Comparison of ENCODE assay signal across 27 cellular contexts in the genomic region with DNA sequence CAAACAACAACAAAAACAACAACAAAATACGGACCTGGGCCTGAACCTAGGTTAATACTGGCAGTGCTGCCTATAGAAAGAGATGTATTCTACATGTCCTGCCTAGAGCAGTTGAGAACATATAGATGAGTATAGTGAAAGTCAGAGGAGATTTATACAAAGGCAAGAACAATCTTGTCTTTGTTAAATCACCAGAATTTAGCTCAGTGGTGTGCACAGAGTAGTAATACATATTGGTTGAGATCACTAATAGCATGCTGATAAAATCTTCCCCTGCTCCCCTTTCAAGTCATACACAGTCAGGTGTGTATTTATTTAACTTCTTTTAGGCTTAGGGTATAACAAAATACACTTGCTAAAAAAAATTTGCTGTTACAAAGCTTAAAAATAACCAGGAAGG.
"Had no signal": no experiment of that assay in that cellular context is flagged by ENCODE, and none has a peak within 500 bp of the region (broad histone marks: within the 10 kb centered on the region; RNA-seq: fewer than 3 reads in every experiment).

No MANE protein-coding gene starts in this region.

- H3K4me3 ChIP-seq: adrenal gland, body of pancreas, esophagus squamous epithelium had no signal

- ATAC-seq: activated CD4-positive, alpha-beta T cell treated with anti-CD3 and anti-CD28 coated beads for 36 hours; activated CD8-positive, alpha-beta memory T cell treated with anti-CD3 and anti-CD28 coated beads, Interleukin-2, amount 10 ng/mL, durations not matched to agents 7 days and 5 days; activated CD8-positive, alpha-beta T cell treated with anti-CD3 and anti-CD28 coated beads, Interleukin-2, amount 10 ng/mL, durations not matched to agents 7 days and 5 days; activated naive CD8-positive, alpha-beta T cell treated with anti-CD3 and anti-CD28 coated beads, Interleukin-2, amount 50 U/mL, for 24 hours; body of pancreas; effector memory CD8-positive, alpha-beta T cell had no signal

- H3K9me3 ChIP-seq: adrenal gland, body of pancreas, esophagus squamous epithelium had no signal

- H3K27me3 ChIP-seq: adrenal gland, body of pancreas, esophagus squamous epithelium had no signal

- H3K36me3 ChIP-seq: adrenal gland, esophagus squamous epithelium had no signal

- H3K4me1 ChIP-seq: esophagus squamous epithelium had no signal

- DNase-seq: activated CD4-positive, alpha-beta memory T cell treated with anti-CD3 and anti-CD28 coated beads for 36 hours; activated CD4-positive, alpha-beta T cell treated with anti-CD3 and anti-CD28 coated beads for 36 hours; activated CD4-positive, alpha-beta T cell treated with anti-CD3 and anti-CD28 coated beads, Interleukin-2, amount 10 ng/mL, durations not matched to agents 24 days and 14 days; activated CD4-positive, CD25-positive, alpha-beta regulatory T cell; activated CD4-positive, CD25-positive, alpha-beta regulatory T cell treated with anti-CD3 and anti-CD28 coated beads, Interleukin-2, amount 50 U/mL, for 72 hours; activated CD8-positive, alpha-beta memory T cell treated with anti-CD3 and anti-CD28 coated beads, Interleukin-2, amount 10 ng/mL, durations not matched to agents 7 days and 5 days; activated CD8-positive, alpha-beta memory T cell treated with anti-CD3 and anti-CD28 coated beads, Interleukin-2, amount 50 U/mL, for 4 hours; activated CD8-positive, alpha-beta T cell treated with anti-CD3 and anti-CD28 coated beads, Interleukin-2, amount 10 ng/mL, durations not matched to agents 7 days and 5 days; activated effector memory CD4-positive, alpha-beta T cell treated with anti-CD3 and anti-CD28 coated beads, Interleukin-2, amount 50 U/mL, for 16 hours; activated naive CD4-positive, alpha-beta T cell treated with anti-CD3 and anti-CD28 coated beads for 36 hours; activated naive CD8-positive, alpha-beta T cell treated with anti-CD3 and anti-CD28 coated beads for 36 hours; activated naive CD8-positive, alpha-beta T cell treated with anti-CD3 and anti-CD28 coated beads, Interleukin-2, amount 50 U/mL, for 24 hours; activated T-cell treated with anti-CD3 and anti-CD28 coated beads, Interleukin-2, amount 50 U/mL, for 1 hour; activated T-cell treated with anti-CD3 and anti-CD28 coated beads, Interleukin-2, amount 50 U/mL, for 48 hours; adrenal gland; amygdala; aorta; body of pancreas; caudate nucleus; cortex of kidney; dermis blood vessel endothelial cell; effector CD4-positive, alpha-beta T cell; effector memory CD8-positive, alpha-beta T cell; erythroblast; esophagus squamous epithelium; head of caudate nucleus; T-helper 2 cell had no signal

- H3K27ac ChIP-seq: adrenal gland, body of pancreas, esophagus squamous epithelium had no signal
